ENCODE assay signal across 23 cellular contexts in genomic region chr6:36035240-36035639, GRCh38. TPM values are rescaled to one million over a fixed set of nuclear protein-coding genes. Genes with fewer than 3 reads are reported as not detected.
DNase-seq lines count a peak whose midpoint lies in the region; ATAC-seq and TF ChIP-seq lines count a peak whose summit lies in the region.
"Had no signal": no experiment of that assay in that cellular context is flagged by ENCODE, and none has a peak within 500 bp of the region (broad histone marks: within the 10 kb centered on the region; RNA-seq: fewer than 3 reads in every experiment).

No MANE protein-coding gene starts in this region.

- H3K4me3 ChIP-seq in mammary epithelial cell (replicated peaks in 1 of 3; ENCODE audit: insufficient read depth in 1 of 3, low read depth in 2 of 3, low read length in 3 of 3): no peak overlapping the region
- H3K4me3 ChIP-seq in fibroblast of villous mesenchyme (ENCODE audit: low read depth, low read length): no peak overlapping the region
- H3K4me3 ChIP-seq: breast epithelium, coronary artery, sigmoid colon had no signal

- H3K27me3 ChIP-seq in mammary epithelial cell (ENCODE audit: insufficient read depth, low read length): no peaks in the 10 kb centered on the region
- H3K27me3 ChIP-seq: breast epithelium, sigmoid colon had no signal

- H4K20me1 ChIP-seq in mammary epithelial cell (ENCODE audit: insufficient read depth, low read length): peaks cover 4% of the 10 kb centered on the region

- no TSS peak for BruUV-seq in MCF 10A (replicated peaks; lab: Mats Ljungman, UMichigan)
- BruUV-seq in mammary epithelial cell (replicated peaks; lab: Mats Ljungman, UMichigan): no TSS peak

- in situ Hi-C loops in mammary epithelial cell (cut with MboI; ENCODE audit: low sequenced_read_pairs in 2 of 2): no loop called here

- TF ChIP-seq CTCF in MCF 10A (IDR thresholded peaks at IDR 0.05; ENCODE audit: unreplicated experiment) (no peak), mammary epithelial cell (conservative IDR thresholded peaks at IDR 0.05 in 1 of 2, IDR thresholded peaks at IDR 0.05 in 1 of 2; ENCODE audit: extremely low read depth in 1 of 2, insufficient read depth in 1 of 2, low read depth in 1 of 2, low read length in 2 of 2) (no peak), fibroblast of villous mesenchyme (IDR thresholded peaks at IDR 0.05; ENCODE audit: insufficient read depth, low read depth, low read length) (no peak)

- peaks cover 23% of the 10 kb centered on the region for H3K4me1 ChIP-seq in mammary epithelial cell (ENCODE audit: insufficient read depth, low read length)

- H3K36me3 Mint-ChIP-seq in MCF 10A (ENCODE audit: insufficient read depth, unreplicated experiment): no peaks in the 10 kb centered on the region
- H3K36me3 Mint-ChIP-seq in T-helper 17 cell (ENCODE audit: low read depth): peaks cover 2% of the 10 kb centered on the region

- peaks cover 28% of the 10 kb centered on the region for H3K4me1 Mint-ChIP-seq in MCF 10A (ENCODE audit: insufficient read depth, unreplicated experiment)
- peaks cover 57% of the 10 kb centered on the region for H3K4me1 Mint-ChIP-seq in T-helper 17 cell

- no peak overlapping the region for H3K9ac ChIP-seq in mammary epithelial cell (ENCODE audit: insufficient read depth, low read length)
- H3K9ac ChIP-seq: parathyroid adenoma, SK-N-SH had no signal

- H3K4me2 ChIP-seq in mammary epithelial cell (ENCODE audit: insufficient read depth, low read depth, low read length): no peak overlapping the region
- H3K4me2 ChIP-seq: SK-N-SH had no signal

- H2AFZ ChIP-seq in mammary epithelial cell (ENCODE audit: low read depth, low read length): no peak overlapping the region
- H2AFZ ChIP-seq: parathyroid adenoma had no signal

- DNase-seq in MCF 10A (ENCODE audit: unreplicated experiment) (no peak), mammary epithelial cell (no peak), T-helper 17 cell (no peak), fibroblast of villous mesenchyme (ENCODE audit: low read depth) (peak; percentile 40), NCI-H1105 (lab: John Stamatoyannopoulos, UW) (no peak), left ventricle myocardium superior (no peak)
- DNase-seq: GF-D8, H9, Karpas-422, NCI-H1105 treated with DMSO at 0.1 percent for 48 hours, NCI-H2081, NCI-H446 treated with DMSO at 0.1 percent for 48 hours, RPMI8226, sigmoid colon, SK-N-SH had no signal

- POLR2A ChIA-PET in MCF 10A (lab: Yijun Ruan, JAX): interaction anchor here (0.5 to 2.3 kb wide), 3 partner anchors 12 to 107 kb away, joined by 3 to 7 read pairs (median 5); no protein-coding TSS in a partner anchor

- H3K27ac ChIP-seq in mammary epithelial cell (ENCODE audit: insufficient read depth, low read depth, low read length): no peak overlapping the region
- H3K27ac ChIP-seq: breast epithelium, C4-2B, coronary artery, parathyroid adenoma had no signal

- H3K27me3 Mint-ChIP-seq in MCF 10A (ENCODE audit: insufficient read depth, unreplicated experiment): no peaks in the 10 kb centered on the region
- H3K27me3 Mint-ChIP-seq in T-helper 17 cell: no peaks in the 10 kb centered on the region
- H3K27me3 Mint-ChIP-seq: stimulated activated memory B cell treated with anti-CD40 and anti-IgM and Interleukin-4, amounts not matched to agents 10 μg/mL and 1 μg/mL and 100 μg/mL, for 72 hours had no signal

- intact Hi-C loops in MCF 10A (cut with micrococcal nuclease): no loop called here
- intact Hi-C loops in mammary epithelial cell (cut with micrococcal nuclease): no loop called here
- intact Hi-C loops in left ventricle myocardium superior (cut with micrococcal nuclease): no loop called here

- CTCF ChIA-PET in MCF 10A (lab: Yijun Ruan, JAX): interaction anchor here (1.0 kb wide), 1 partner anchor 41 kb away, joined by 3 read pairs; no protein-coding TSS in a partner anchor
- CTCF ChIA-PET in mammary epithelial cell (lab: Charles Lee; ENCODE audit: low non-redundant PET): no interaction called here

- H3K9me3 ChIP-seq in mammary epithelial cell (replicated peaks; ENCODE audit: insufficient read depth, low read length) (no peaks in the 10 kb centered on the region), T-helper 17 cell (ENCODE audit: control insufficient read depth, low read length, poor library complexity, severe bottlenecking) (no peaks in the 10 kb centered on the region)
- H3K9me3 ChIP-seq: breast epithelium, sigmoid colon, SK-N-SH had no signal

- peaks cover 98% of the 10 kb centered on the region for H3K79me2 ChIP-seq in mammary epithelial cell (ENCODE audit: insufficient read depth, low read length)

- WGBS in mammary epithelial cell (ENCODE audit: low coverage, missing lambda C conversion rate): 92% methylated on average over 3 of the region's 3 CpGs

- no peaks in the 10 kb centered on the region for H3K36me3 ChIP-seq in mammary epithelial cell (ENCODE audit: insufficient read depth, low read length)
- H3K36me3 ChIP-seq: breast epithelium, sigmoid colon had no signal

- H3K9me3 Mint-ChIP-seq in MCF 10A (ENCODE audit: unreplicated experiment): no peaks in the 10 kb centered on the region
- H3K9me3 Mint-ChIP-seq: H9; stimulated activated memory B cell treated with anti-CD40 and anti-IgM and Interleukin-4, amounts not matched to agents 10 μg/mL and 1 μg/mL and 100 μg/mL, for 72 hours had no signal

- H3K4me3 Mint-ChIP-seq in MCF 10A (ENCODE audit: unreplicated experiment): no peak overlapping the region
- H3K4me3 Mint-ChIP-seq in T-helper 17 cell: no peak overlapping the region
- H3K4me3 Mint-ChIP-seq: H9; stimulated activated memory B cell treated with anti-CD40 and anti-IgM and Interleukin-4, amounts not matched to agents 10 μg/mL and 1 μg/mL and 100 μg/mL, for 72 hours had no signal

- ATAC-seq in T-helper 17 cell: no peak
- no peak for ATAC-seq in left ventricle myocardium superior
- ATAC-seq in GM19351 (IDR thresholded peaks at IDR 0.05; ENCODE audit: unreplicated experiment): no peak
- ATAC-seq: stimulated activated memory B cell treated with anti-CD40 and anti-IgM and Interleukin-4, amounts not matched to agents 10 μg/mL and 1 μg/mL and 100 μg/mL, for 72 hours had no signal

- peak overlapping the region; percentile 27 for H3K27ac Mint-ChIP-seq in MCF 10A (ENCODE audit: low read depth, unreplicated experiment)
- H3K27ac Mint-ChIP-seq in T-helper 17 cell: peak overlapping the region; percentile 45
- H3K27ac Mint-ChIP-seq: stimulated activated memory B cell treated with anti-CD40 and anti-IgM and Interleukin-4, amounts not matched to agents 10 μg/mL and 1 μg/mL and 100 μg/mL, for 72 hours had no signal

- dilution Hi-C loops in mammary epithelial cell (cut with HindIII; ENCODE audit: low sequenced_read_pairs): no loop called here

RNA-seq across cellular contexts. Expression of gene MAPK14, which starts 7.6 kb away (rescaled TPM):
- 42.9 and 46.2 TPM in 2 replicates for total RNA-seq in MCF 10A (2022)
- total RNA-seq in mammary epithelial cell: 10 to 100 TPM; 44.4 to 66.8 TPM
- 32.2 TPM for polyA plus RNA-seq in mammary epithelial cell
- polyA minus RNA-seq in mammary epithelial cell: 102 TPM
- 10 to 100 TPM; 43.7 to 48.1 TPM for total RNA-seq in T-helper 17 cell
- total RNA-seq in fibroblast of villous mesenchyme: 51.9 and 86.8 TPM in 2 replicates
- 27.3 TPM for total RNA-seq in left ventricle myocardium superior

RNA-seq across cellular contexts. Expression of gene SLC26A8, which starts 10.8 kb away (rescaled TPM):
- not detected in 2 replicates for total RNA-seq in MCF 10A (2022)
- total RNA-seq in mammary epithelial cell: under 1 TPM in 1 of 2 donors, not detected in 1; under 0.01 TPM
- polyA plus RNA-seq in mammary epithelial cell: 0.16 TPM
- polyA minus RNA-seq in mammary epithelial cell: not detected
- under 1 TPM in 1 of 2 donors, not detected in 1; 0.37 TPM for total RNA-seq in T-helper 17 cell
- not detected in 2 replicates for total RNA-seq in fibroblast of villous mesenchyme
- not detected for total RNA-seq in left ventricle myocardium superior
- total RNA-seq: lung microvascular endothelial cell, sigmoid colon had no signal
- polyA plus RNA-seq: AG04450, SK-N-SH had no signal
